Comparison of ENCODE assay signal across 8 cellular contexts in the genomic region with DNA sequence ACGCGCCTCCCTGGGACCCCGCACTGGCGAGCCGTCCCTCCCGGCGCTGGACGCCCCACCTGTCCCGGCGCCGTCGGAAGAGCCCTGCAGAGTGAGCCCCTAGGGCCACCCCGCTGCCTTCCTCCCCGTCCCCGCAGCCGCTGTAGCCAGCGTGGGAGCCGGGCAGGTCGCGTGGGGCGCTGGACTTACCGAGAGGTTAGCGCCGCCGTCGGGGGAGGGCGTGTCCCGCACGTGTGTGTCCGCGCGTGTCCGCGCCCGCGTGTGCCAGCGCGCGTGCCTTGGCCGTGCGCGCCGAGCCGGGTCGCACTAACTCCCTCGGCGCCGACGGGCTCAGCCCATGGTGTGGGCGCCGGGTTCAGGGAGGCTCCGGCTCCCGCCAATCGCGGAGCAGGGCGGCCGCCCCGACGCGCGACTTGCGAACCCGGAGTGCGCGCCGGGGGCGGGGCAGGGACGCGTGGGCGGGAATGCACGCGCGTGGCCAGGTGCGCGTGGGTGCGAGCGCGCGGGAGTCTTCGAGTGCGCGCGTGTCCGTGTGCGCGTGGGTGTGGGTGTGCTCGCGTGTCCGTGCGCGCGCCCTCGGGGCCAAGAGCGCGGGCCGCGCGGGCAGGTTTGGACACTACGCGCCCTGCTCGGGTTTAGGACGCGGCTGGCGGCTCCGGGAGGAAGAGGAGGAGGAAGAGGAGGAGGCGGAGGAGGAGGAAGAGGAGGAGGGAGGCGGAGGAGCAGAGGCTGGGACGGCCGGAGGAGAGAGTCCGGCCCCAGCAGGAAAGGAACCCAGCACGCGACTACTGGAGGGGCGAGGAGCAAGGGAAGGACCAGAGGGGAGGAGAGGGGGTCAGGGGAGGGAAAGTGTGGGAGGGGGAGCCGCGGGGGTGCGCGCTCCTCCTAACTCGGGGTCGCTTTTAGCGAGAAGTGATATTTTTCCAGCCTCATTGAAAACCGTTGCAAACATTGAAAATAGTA.
DNase-seq lines count a peak whose midpoint lies in the region; ATAC-seq and TF ChIP-seq lines count a peak whose summit lies in the region.

No MANE protein-coding gene starts in this region.

- DNase-seq in A673 (ENCODE audit: low spot score) (peak; percentile 4), epidermal melanocyte (ENCODE audit: insufficient read length, low spot score) (no peak), NCI-H1930 (lab: John Stamatoyannopoulos, UW) (no peak), RKO (ENCODE audit: low spot score) (no peak)

- ATAC-seq in GM18511 (IDR thresholded peaks at IDR 0.05; ENCODE audit: unreplicated experiment): no peak

- CTCF ChIA-PET in A673 (lab: Charles Lee): no interaction called here

- H3K9ac ChIP-seq in duodenal mucosa (ENCODE audit: low read depth in 1 of 2, low read length in 2 of 2): no peak overlapping the region

- TF ChIP-seq EP300 in Ishikawa (IDR thresholded peaks at IDR 0.05; ENCODE audit: borderline replicate concordance): no peak

- no TSS peak for BruUV-seq in A673 (replicated peaks; lab: Mats Ljungman, UMichigan)

- H3K36me3 ChIP-seq in A673 (ENCODE audit: insufficient read depth, low read length, poor library complexity, severe bottlenecking) (no peaks in the 10 kb centered on the region), duodenal mucosa (ENCODE audit: control insufficient read depth in 1 of 2, insufficient read depth in 2 of 2, low read length in 2 of 2) (no peaks in the 10 kb centered on the region), muscle layer of duodenum (ENCODE audit: control insufficient read depth in 1 of 2, insufficient read depth in 2 of 2, low read length in 2 of 2) (no peaks in the 10 kb centered on the region)

- H3K9me3 ChIP-seq in A673 (ENCODE audit: low read depth, low read length, poor library complexity, severe bottlenecking) (no peaks in the 10 kb centered on the region), duodenal mucosa (ENCODE audit: control insufficient read depth in 1 of 2, low read length in 2 of 2) (no peaks in the 10 kb centered on the region), muscle layer of duodenum (ENCODE audit: control insufficient read depth in 1 of 2, low read length in 2 of 2) (no peaks in the 10 kb centered on the region)

- peaks cover 89% of the 10 kb centered on the region for H3K27me3 ChIP-seq in A673 (replicated peaks; ENCODE audit: insufficient read depth, low read depth, low read length, poor library complexity)
- peaks cover 40 to 61% of the 10 kb centered on the region in 2 donors for H3K27me3 ChIP-seq in duodenal mucosa (ENCODE audit: control insufficient read depth in 1 of 2, insufficient read depth in 2 of 2, low read length in 2 of 2)
- H3K27me3 ChIP-seq in muscle layer of duodenum (ENCODE audit: low read depth, low read length): peaks cover 25% of the 10 kb centered on the region

- peak overlapping the region; percentile 21 for H3K4me3 ChIP-seq in A673 (ENCODE audit: low read depth, low read length, poor library complexity, severe bottlenecking)
- H3K4me3 ChIP-seq in duodenal mucosa (ENCODE audit: low read depth in 1 of 2, low read length in 2 of 2): peak overlapping the region; percentile 64 to 68
- H3K4me3 ChIP-seq in muscle layer of duodenum (ENCODE audit: low read depth in 1 of 2, low read length in 2 of 2): peak overlapping the region; percentile 62 to 74

- TF ChIP-seq RAD21 in Ishikawa (IDR thresholded peaks at IDR 0.05; ENCODE audit: low read depth): no peak

- intact Hi-C loops in A673 (cut with micrococcal nuclease; ENCODE audit: unreplicated experiment): no loop called here

- POLR2A ChIA-PET in A673 (lab: Charles Lee; ENCODE audit: low non-redundant PET): no interaction called here

- no peak for TF ChIP-seq CTCF in A673 (conservative IDR thresholded peaks at IDR 0.05; ENCODE audit: low read depth, low read length)

- H3K4me1 ChIP-seq in A673 (ENCODE audit: insufficient read depth, low read length, poor library complexity, severe bottlenecking) (peaks cover 8% of the 10 kb centered on the region), duodenal mucosa (ENCODE audit: control insufficient read depth in 1 of 2, insufficient read depth in 2 of 2, low read length in 2 of 2) (peaks cover 4 to 5% of the 10 kb centered on the region in 2 donors), muscle layer of duodenum (ENCODE audit: control insufficient read depth in 1 of 2, insufficient read depth in 2 of 2, low read length in 2 of 2) (peaks cover 0 to 15% of the 10 kb centered on the region in 2 donors)

- no peak overlapping the region for H3K27ac ChIP-seq in A673 (ENCODE audit: low read depth, low read length, poor library complexity, severe bottlenecking)
- H3K27ac ChIP-seq in duodenal mucosa (ENCODE audit: low read depth, low read length): no peak overlapping the region
- no peak overlapping the region for H3K27ac ChIP-seq in muscle layer of duodenum (ENCODE audit: low read length)

TF ChIP-seq in Ishikawa, 13 proteins besides CTCF, POLR2A, EP300 and RAD21:
- TF ChIP-seq MAX (IDR thresholded peaks at IDR 0.05) (peak; percentile 76), EGR1 (IDR thresholded peaks at IDR 0.05) (peak; percentile 90), CREB1 (IDR thresholded peaks at IDR 0.05; ENCODE audit: low read depth) (no peak), USF1 (IDR thresholded peaks at IDR 0.05) (no peak)
TF ChIP-seq in Ishikawa: peak in this region for 2.
